ENCODE assay signal across 9 cellular contexts in genomic region chr9:131272212-131272611, GRCh38. TPM values are rescaled to one million over a fixed set of nuclear protein-coding genes. Genes with fewer than 3 reads are reported as not detected.
DNase-seq lines count a peak whose midpoint lies in the region; ATAC-seq, FAIRE-seq and TF ChIP-seq lines count a peak whose summit lies in the region.
"Had no signal": no experiment of that assay in that cellular context is flagged by ENCODE, and none has a peak within 500 bp of the region (broad histone marks: within the 10 kb centered on the region; RNA-seq: fewer than 3 reads in every experiment).

No MANE protein-coding gene starts in this region.

- intact Hi-C loops in activated CD4-positive, alpha-beta T cell treated with anti-CD3 and anti-CD28 coated beads, Interleukin-2, amount 10 ng/mL, durations not matched to agents 24 days and 14 days (cut with micrococcal nuclease) = loop anchor here (5.0 to 10.0 kb wide), 3 partner anchors 230 to 463 kb away; partner anchors contain the start of gene POMT1
- intact Hi-C loops in posterior cingulate gyrus (cut with DNase I) = no loop called here

- peak overlapping the region; percentile 99 for H3K27ac Mint-ChIP-seq in activated CD4-positive, alpha-beta T cell treated with anti-CD3 and anti-CD28 coated beads, Interleukin-2, amount 10 ng/mL, durations not matched to agents 24 days and 14 days
- H3K27ac Mint-ChIP-seq in T-cell = peak overlapping the region; percentile 98 to 99
- peak overlapping the region; percentile 90 for H3K27ac Mint-ChIP-seq in stimulated activated naive B cell treated with anti-CD40 and anti-IgM and Interleukin-4, amounts not matched to agents 10 μg/mL and 1 μg/mL and 100 μg/mL, for 72 hours

- no peaks in the 10 kb centered on the region for H3K27me3 Mint-ChIP-seq in activated CD4-positive, alpha-beta T cell treated with anti-CD3 and anti-CD28 coated beads, Interleukin-2, amount 10 ng/mL, durations not matched to agents 24 days and 14 days
- no peaks in the 10 kb centered on the region for H3K27me3 Mint-ChIP-seq in T-cell
- no peaks in the 10 kb centered on the region for H3K27me3 Mint-ChIP-seq in stimulated activated naive B cell treated with anti-CD40 and anti-IgM and Interleukin-4, amounts not matched to agents 10 μg/mL and 1 μg/mL and 100 μg/mL, for 72 hours

- H3K9me3 Mint-ChIP-seq in activated CD4-positive, alpha-beta T cell treated with anti-CD3 and anti-CD28 coated beads, Interleukin-2, amount 10 ng/mL, durations not matched to agents 24 days and 14 days = no peaks in the 10 kb centered on the region
- no peaks in the 10 kb centered on the region for H3K9me3 Mint-ChIP-seq in T-cell
- H3K9me3 Mint-ChIP-seq in stimulated activated naive B cell treated with anti-CD40 and anti-IgM and Interleukin-4, amounts not matched to agents 10 μg/mL and 1 μg/mL and 100 μg/mL, for 72 hours = no peaks in the 10 kb centered on the region

- H3K9me3 ChIP-seq in right atrium auricular region = no peaks in the 10 kb centered on the region
- H3K9me3 ChIP-seq: A549 had no signal

- FAIRE-seq in H54 (lab: Jason Lieb, UNC) = no peak
- FAIRE-seq: A549 had no signal

- no peaks in the 10 kb centered on the region for H3K27me3 ChIP-seq in right atrium auricular region

- no peak for ATAC-seq in T-cell (replicated peaks in 1 of 4)
- no peak for ATAC-seq in stimulated activated naive B cell treated with anti-CD40 and anti-IgM and Interleukin-4, amounts not matched to agents 10 μg/mL and 1 μg/mL and 100 μg/mL, for 72 hours (replicated peaks)
- ATAC-seq: A549 had no signal

- no peak for DNase-seq in activated CD4-positive, alpha-beta T cell treated with anti-CD3 and anti-CD28 coated beads, Interleukin-2, amount 10 ng/mL, durations not matched to agents 24 days and 14 days
- no peak for DNase-seq in activated CD4-positive, alpha-beta T cell treated with anti-CD3 and anti-CD28 coated beads for 1 hour
- DNase-seq in T-cell (no peak), right atrium auricular region (ENCODE audit: low spot score) (no peak), H54 (ENCODE audit: insufficient read length, low spot score) (no peak), posterior cingulate gyrus (no peak), GM03348 (ENCODE audit: low spot score) (no peak)
- DNase-seq in stimulated activated naive B cell treated with anti-CD40 and anti-IgM and Interleukin-4, amounts not matched to agents 10 μg/mL and 1 μg/mL and 100 μg/mL, for 72 hours = no peak

- no peak for TF ChIP-seq CTCF in right atrium auricular region (IDR thresholded peaks at IDR 0.05)

- peaks cover 0 to 56% of the 10 kb centered on the region in 2 donors for H3K4me1 ChIP-seq in right atrium auricular region
- H3K4me1 ChIP-seq: A549 had no signal

- no peaks in the 10 kb centered on the region for H3K36me3 ChIP-seq in right atrium auricular region

- peaks cover 57% of the 10 kb centered on the region for H3K36me3 Mint-ChIP-seq in activated CD4-positive, alpha-beta T cell treated with anti-CD3 and anti-CD28 coated beads, Interleukin-2, amount 10 ng/mL, durations not matched to agents 24 days and 14 days (ENCODE audit: low read depth)
- peaks cover 31% of the 10 kb centered on the region for H3K36me3 Mint-ChIP-seq in T-cell
- H3K36me3 Mint-ChIP-seq in stimulated activated naive B cell treated with anti-CD40 and anti-IgM and Interleukin-4, amounts not matched to agents 10 μg/mL and 1 μg/mL and 100 μg/mL, for 72 hours = peaks cover 3 to 13% of the 10 kb centered on the region in 2 donors

- peaks cover 40% of the 10 kb centered on the region for H3K4me1 Mint-ChIP-seq in activated CD4-positive, alpha-beta T cell treated with anti-CD3 and anti-CD28 coated beads, Interleukin-2, amount 10 ng/mL, durations not matched to agents 24 days and 14 days
- H3K4me1 Mint-ChIP-seq in T-cell = peaks cover 38 to 51% (median 45%) of the 10 kb centered on the region in 3 donors
- peaks cover 39 to 68% of the 10 kb centered on the region in 2 donors for H3K4me1 Mint-ChIP-seq in stimulated activated naive B cell treated with anti-CD40 and anti-IgM and Interleukin-4, amounts not matched to agents 10 μg/mL and 1 μg/mL and 100 μg/mL, for 72 hours

- CTCF ChIA-PET in T-cell (lab: Charles Lee) = no interaction called here

- peak overlapping the region; percentile 98 for H3K27ac ChIP-seq in right atrium auricular region
- H3K27ac ChIP-seq: A549 had no signal

- no peak for TF ChIP-seq POLR2A in H54 (IDR thresholded peaks at IDR 0.05; ENCODE audit: low read depth, low read length)

- POLR2A ChIA-PET in T-cell (lab: Charles Lee) = no interaction called here

- peak overlapping the region; percentile 76 to 81 for H3K4me3 ChIP-seq in right atrium auricular region
- H3K4me3 ChIP-seq: A549 had no signal

- H3K4me3 Mint-ChIP-seq in activated CD4-positive, alpha-beta T cell treated with anti-CD3 and anti-CD28 coated beads, Interleukin-2, amount 10 ng/mL, durations not matched to agents 24 days and 14 days = peak overlapping the region; percentile 87
- peak overlapping the region; percentile 91 to 99 (median 99) for H3K4me3 Mint-ChIP-seq in T-cell
- peak overlapping the region; percentile 77 to 90 for H3K4me3 Mint-ChIP-seq in stimulated activated naive B cell treated with anti-CD40 and anti-IgM and Interleukin-4, amounts not matched to agents 10 μg/mL and 1 μg/mL and 100 μg/mL, for 72 hours

RNA-seq across cellular contexts. Expression of gene FAM78A, which starts 4.1 kb away (rescaled TPM):
- 51.6 and 55.1 TPM in 2 replicates for total RNA-seq in activated CD4-positive, alpha-beta T cell treated with anti-CD3 and anti-CD28 coated beads, Interleukin-2, amount 10 ng/mL, durations not matched to agents 24 days and 14 days
- 100 to 1,000 TPM in 1 of 5 donors, 10 to 100 TPM in 4; 70.4 to 106 (median 98.4) TPM for total RNA-seq in T-cell
- total RNA-seq in right atrium auricular region = 10 to 100 TPM; 31.8 to 55.3 TPM

RNA-seq across cellular contexts. Expression of gene PLPP7, which starts 17.3 kb away (rescaled TPM):
- total RNA-seq in activated CD4-positive, alpha-beta T cell treated with anti-CD3 and anti-CD28 coated beads, Interleukin-2, amount 10 ng/mL, durations not matched to agents 24 days and 14 days = not detected in 2 replicates
- under 1 TPM in 3 of 5 donors, not detected in 2; 0.13 to 0.58 (median 0.13) TPM for total RNA-seq in T-cell
- 100 to 1,000 TPM; 124 to 216 TPM for total RNA-seq in right atrium auricular region

Comparison
In these comparisons a context has a peak if more than half of its experiments do, and no peak if none do; other contexts are left out.
1. RNA of gene PLPP7, which starts 17.3 kb away (total RNA-seq): 124 to 216 TPM in right atrium auricular region; 0.13 to 0.58 TPM in T-cell and not detected in activated CD4-positive, alpha-beta T cell treated with anti-CD3 and anti-CD28 coated beads, Interleukin-2, amount 10 ng/mL, durations not matched to agents 24 days and 14 days; every median in the first group is over 10 times any median in the second.
2. Peak in every context shown above with its lines, with median percentiles within 50 percentile points of each other: H3K27ac Mint-ChIP-seq and H3K4me3 Mint-ChIP-seq.